In the genomic region with DNA sequence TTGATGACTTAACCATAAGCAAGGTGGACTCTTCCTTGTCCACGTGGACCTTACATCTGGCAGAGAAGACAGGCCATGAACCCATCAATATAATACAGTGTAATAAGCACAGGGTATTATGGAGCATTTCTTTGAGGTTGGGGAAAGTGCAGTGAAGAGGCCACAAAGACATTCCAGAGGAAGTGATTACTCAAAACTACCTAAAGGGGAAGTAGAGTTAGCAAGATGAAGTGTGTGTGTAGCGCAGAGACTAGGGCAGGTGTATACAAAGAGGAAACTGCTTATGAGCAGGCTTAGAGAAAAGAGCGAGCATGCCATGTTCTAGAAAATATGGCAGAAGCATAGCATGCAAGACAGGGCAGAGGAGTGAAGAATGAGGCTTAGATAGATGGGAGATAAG, we compare ENCODE assay signal across 1 cellular context.
TF ChIP-seq lines count a peak whose summit lies in the region.

No MANE protein-coding gene starts in this region.

TF ChIP-seq in WTC11, 78 proteins besides CTCF, POLR2A, EP300 and RAD21 (continued from another document):
- no peak for TF ChIP-seq AR (CRISPR knock-in tag; IDR thresholded peaks at IDR 0.05)
